17 cellular contexts compared by ENCODE assay signal in the genomic region with DNA sequence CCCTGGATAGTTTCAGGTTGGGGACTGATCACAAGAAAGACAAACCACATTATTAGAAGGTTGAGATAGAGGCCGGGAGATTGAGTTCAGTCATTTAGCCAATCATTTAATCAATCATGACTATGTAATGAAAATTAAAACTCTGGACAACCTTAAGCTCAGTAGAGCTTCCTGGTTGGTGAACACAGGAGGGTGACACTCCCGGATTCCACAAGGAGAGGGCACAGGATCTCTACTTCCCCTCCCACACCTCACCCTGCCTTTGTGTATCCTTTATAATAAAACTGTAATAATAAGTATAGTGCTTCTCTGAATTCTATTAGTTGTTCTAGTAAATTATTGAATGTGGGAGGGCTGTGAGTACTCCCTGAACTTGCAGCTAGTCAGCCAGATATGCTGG.
DNase-seq lines count a peak whose midpoint lies in the region; ATAC-seq and TF ChIP-seq lines count a peak whose summit lies in the region.
"Had no signal": no experiment of that assay in that cellular context is flagged by ENCODE, and none has a peak within 500 bp of the region (broad histone marks: within the 10 kb centered on the region; RNA-seq: fewer than 3 reads in every experiment).

No MANE protein-coding gene starts in this region.

- no peak overlapping the region for H3K4me3 Mint-ChIP-seq in GM23338
- H3K4me3 Mint-ChIP-seq: CD4-positive, alpha-beta T cell had no signal

- H3K9me3 Mint-ChIP-seq in GM23338: no peaks in the 10 kb centered on the region; the same call in 2 of the 3 replicates
- H3K9me3 Mint-ChIP-seq: CD4-positive, alpha-beta T cell had no signal

- no peak overlapping the region for H3K4me3 ChIP-seq in GM23338
- H3K4me3 ChIP-seq: A549, GM23248 had no signal

- H3K27ac ChIP-seq in GM23338 (ENCODE audit: low read depth) (peak overlapping the region; percentile 59; the same call in 1 of the 2 replicates), VCaP (peak overlapping the region; percentile 95; the same call in 1 of the 2 replicates)
- H3K27ac ChIP-seq: 22Rv1, A549, C4-2B, GM23248 had no signal

- no peaks in the 10 kb centered on the region for H3K36me3 ChIP-seq in GM23338 (ENCODE audit: insufficient read depth)

- no peak overlapping the region for H2AFZ ChIP-seq in GM23338
- H2AFZ ChIP-seq: GM23248 had no signal

- H3K9me2 ChIP-seq in GM23338 (ENCODE audit: insufficient read depth): no peaks in the 10 kb centered on the region

- no peak for TF ChIP-seq CTCF in GM23338 (conservative IDR thresholded peaks at IDR 0.05; ENCODE audit: low read depth in 2 of 2)
- no peak for TF ChIP-seq CTCF in VCaP (conservative IDR thresholded peaks at IDR 0.05)

- DNase-seq in GM23338 (ENCODE audit: low spot score): no peak
- DNase-seq in left colon: no peak
- DNase-seq in renal cortical epithelial cell (ENCODE audit: low read depth): peak; percentile 2
- DNase-seq in H4 (ENCODE audit: low spot score): no peak
- no peak for DNase-seq in activated effector memory CD4-positive, alpha-beta T cell treated with anti-CD3 and anti-CD28 coated beads, Interleukin-2, amount 50 U/mL, for 16 hours
- DNase-seq in NCI-H1436 (lab: John Stamatoyannopoulos, UW): no peak
- no peak for DNase-seq in NCI-H187 treated with DMSO at 0.1 percent for 48 hours (lab: John Stamatoyannopoulos, UW)
- DNase-seq: AML-193; Caco-2; CD4-positive, alpha-beta T cell; GM23248; H7 had no signal

- intact Hi-C loops in left colon (cut with DNase I, micrococcal nuclease): no loop called here

- H3K4me1 Mint-ChIP-seq in GM23338: no peaks in the 10 kb centered on the region

- ATAC-seq in GM23338 (no peak), left colon (peak; percentile 57)
- ATAC-seq: A549, HepG2 had no signal

- H3K4me2 ChIP-seq in GM23338: no peak overlapping the region
- H3K4me2 ChIP-seq: A549 had no signal

- H3K36me3 Mint-ChIP-seq in GM23338 (ENCODE audit: low read depth): peaks cover 3% of the 10 kb centered on the region; the same call in 2 of the 3 replicates

- H3K27me3 Mint-ChIP-seq in GM23338 (ENCODE audit: insufficient read depth, low read depth, poor library complexity): peaks cover 3% of the 10 kb centered on the region
- H3K27me3 Mint-ChIP-seq: CD4-positive, alpha-beta T cell had no signal

- H3K79me2 ChIP-seq in GM23338 (replicated peaks; ENCODE audit: insufficient read depth): no peaks in the 10 kb centered on the region

- H3K4me1 ChIP-seq in GM23338 (ENCODE audit: insufficient read depth): no peaks in the 10 kb centered on the region

- no peak overlapping the region for H3K27ac Mint-ChIP-seq in GM23338
- H3K27ac Mint-ChIP-seq: CD4-positive, alpha-beta T cell had no signal

- no peaks in the 10 kb centered on the region; the same call in 1 of the 2 replicates for H4K20me1 ChIP-seq in GM23338 (replicated peaks; ENCODE audit: insufficient read depth)

- H3F3A ChIP-seq in GM23338 (replicated peaks; ENCODE audit: low read depth): no peaks in the 10 kb centered on the region

- no peaks in the 10 kb centered on the region for H3K27me3 ChIP-seq in GM23338 (ENCODE audit: insufficient read depth)

TF ChIP-seq in GM23338, 12 proteins besides CTCF, POLR2A, EP300 and RAD21 (continues in another document):
- TF ChIP-seq, protein P1, sequence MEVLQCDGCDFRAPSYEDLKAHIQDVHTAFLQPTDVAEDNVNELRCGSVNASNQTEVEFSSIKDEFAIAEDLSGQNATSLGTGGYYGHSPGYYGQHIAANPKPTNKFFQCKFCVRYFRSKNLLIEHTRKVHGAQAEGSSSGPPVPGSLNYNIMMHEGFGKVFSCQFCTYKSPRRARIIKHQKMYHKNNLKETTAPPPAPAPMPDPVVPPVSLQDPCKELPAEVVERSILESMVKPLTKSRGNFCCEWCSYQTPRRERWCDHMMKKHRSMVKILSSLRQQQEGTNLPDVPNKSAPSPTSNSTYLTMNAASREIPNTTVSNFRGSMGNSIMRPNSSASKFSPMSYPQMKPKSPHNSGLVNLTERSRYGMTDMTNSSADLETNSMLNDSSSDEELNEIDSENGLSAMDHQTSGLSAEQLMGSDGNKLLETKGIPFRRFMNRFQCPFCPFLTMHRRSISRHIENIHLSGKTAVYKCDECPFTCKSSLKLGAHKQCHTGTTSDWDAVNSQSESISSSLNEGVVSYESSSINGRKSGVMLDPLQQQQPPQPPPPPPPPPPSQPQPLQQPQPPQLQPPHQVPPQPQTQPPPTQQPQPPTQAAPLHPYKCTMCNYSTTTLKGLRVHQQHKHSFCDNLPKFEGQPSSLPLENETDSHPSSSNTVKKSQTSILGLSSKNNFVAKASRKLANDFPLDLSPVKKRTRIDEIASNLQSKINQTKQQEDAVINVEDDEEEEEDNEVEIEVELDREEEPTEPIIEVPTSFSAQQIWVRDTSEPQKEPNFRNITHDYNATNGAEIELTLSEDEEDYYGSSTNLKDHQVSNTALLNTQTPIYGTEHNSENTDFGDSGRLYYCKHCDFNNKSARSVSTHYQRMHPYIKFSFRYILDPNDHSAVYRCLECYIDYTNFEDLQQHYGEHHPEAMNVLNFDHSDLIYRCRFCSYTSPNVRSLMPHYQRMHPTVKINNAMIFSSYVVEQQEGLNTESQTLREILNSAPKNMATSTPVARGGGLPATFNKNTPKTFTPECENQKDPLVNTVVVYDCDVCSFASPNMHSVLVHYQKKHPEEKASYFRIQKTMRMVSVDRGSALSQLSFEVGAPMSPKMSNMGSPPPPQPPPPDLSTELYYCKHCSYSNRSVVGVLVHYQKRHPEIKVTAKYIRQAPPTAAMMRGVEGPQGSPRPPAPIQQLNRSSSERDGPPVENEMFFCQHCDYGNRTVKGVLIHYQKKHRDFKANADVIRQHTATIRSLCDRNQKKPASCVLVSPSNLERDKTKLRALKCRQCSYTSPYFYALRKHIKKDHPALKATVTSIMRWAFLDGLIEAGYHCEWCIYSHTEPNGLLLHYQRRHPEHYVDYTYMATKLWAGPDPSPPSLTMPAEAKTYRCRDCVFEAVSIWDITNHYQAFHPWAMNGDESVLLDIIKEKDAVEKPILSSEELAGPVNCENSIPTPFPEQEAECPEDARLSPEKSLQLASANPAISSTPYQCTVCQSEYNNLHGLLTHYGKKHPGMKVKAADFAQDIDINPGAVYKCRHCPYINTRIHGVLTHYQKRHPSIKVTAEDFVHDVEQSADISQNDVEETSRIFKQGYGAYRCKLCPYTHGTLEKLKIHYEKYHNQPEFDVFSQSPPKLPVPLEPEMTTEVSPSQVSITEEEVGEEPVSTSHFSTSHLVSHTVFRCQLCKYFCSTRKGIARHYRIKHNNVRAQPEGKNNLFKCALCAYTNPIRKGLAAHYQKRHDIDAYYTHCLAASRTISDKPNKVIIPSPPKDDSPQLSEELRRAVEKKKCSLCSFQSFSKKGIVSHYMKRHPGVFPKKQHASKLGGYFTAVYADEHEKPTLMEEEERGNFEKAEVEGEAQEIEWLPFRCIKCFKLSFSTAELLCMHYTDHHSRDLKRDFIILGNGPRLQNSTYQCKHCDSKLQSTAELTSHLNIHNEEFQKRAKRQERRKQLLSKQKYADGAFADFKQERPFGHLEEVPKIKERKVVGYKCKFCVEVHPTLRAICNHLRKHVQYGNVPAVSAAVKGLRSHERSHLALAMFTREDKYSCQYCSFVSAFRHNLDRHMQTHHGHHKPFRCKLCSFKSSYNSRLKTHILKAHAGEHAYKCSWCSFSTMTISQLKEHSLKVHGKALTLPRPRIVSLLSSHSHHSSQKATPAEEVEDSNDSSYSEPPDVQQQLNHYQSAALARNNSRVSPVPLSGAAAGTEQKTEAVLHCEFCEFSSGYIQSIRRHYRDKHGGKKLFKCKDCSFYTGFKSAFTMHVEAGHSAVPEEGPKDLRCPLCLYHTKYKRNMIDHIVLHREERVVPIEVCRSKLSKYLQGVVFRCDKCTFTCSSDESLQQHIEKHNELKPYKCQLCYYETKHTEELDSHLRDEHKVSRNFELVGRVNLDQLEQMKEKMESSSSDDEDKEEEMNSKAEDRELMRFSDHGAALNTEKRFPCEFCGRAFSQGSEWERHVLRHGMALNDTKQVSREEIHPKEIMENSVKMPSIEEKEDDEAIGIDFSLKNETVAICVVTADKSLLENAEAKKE (CRISPR knock-in tag; IDR thresholded peaks at IDR 0.05): no peak
- TF ChIP-seq ETS1 (IDR thresholded peaks at IDR 0.05) (no peak), EZH2phosphoT487 (IDR thresholded peaks at IDR 0.05; ENCODE audit: unreplicated experiment) (no peak), EZH2 (IDR thresholded peaks at IDR 0.05; ENCODE audit: low read depth, unreplicated experiment) (no peak), ZNF114 (CRISPR knock-in tag; IDR thresholded peaks at IDR 0.05) (no peak)
- TF ChIP-seq, protein P2, sequence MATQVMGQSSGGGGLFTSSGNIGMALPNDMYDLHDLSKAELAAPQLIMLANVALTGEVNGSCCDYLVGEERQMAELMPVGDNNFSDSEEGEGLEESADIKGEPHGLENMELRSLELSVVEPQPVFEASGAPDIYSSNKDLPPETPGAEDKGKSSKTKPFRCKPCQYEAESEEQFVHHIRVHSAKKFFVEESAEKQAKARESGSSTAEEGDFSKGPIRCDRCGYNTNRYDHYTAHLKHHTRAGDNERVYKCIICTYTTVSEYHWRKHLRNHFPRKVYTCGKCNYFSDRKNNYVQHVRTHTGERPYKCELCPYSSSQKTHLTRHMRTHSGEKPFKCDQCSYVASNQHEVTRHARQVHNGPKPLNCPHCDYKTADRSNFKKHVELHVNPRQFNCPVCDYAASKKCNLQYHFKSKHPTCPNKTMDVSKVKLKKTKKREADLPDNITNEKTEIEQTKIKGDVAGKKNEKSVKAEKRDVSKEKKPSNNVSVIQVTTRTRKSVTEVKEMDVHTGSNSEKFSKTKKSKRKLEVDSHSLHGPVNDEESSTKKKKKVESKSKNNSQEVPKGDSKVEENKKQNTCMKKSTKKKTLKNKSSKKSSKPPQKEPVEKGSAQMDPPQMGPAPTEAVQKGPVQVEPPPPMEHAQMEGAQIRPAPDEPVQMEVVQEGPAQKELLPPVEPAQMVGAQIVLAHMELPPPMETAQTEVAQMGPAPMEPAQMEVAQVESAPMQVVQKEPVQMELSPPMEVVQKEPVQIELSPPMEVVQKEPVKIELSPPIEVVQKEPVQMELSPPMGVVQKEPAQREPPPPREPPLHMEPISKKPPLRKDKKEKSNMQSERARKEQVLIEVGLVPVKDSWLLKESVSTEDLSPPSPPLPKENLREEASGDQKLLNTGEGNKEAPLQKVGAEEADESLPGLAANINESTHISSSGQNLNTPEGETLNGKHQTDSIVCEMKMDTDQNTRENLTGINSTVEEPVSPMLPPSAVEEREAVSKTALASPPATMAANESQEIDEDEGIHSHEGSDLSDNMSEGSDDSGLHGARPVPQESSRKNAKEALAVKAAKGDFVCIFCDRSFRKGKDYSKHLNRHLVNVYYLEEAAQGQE (IDR thresholded peaks at IDR 0.05; ENCODE audit: unreplicated experiment): no peak
